ENCODE assay signal across 8 cellular contexts in genomic region chr16:81616321-81617020, GRCh38.
DNase-seq lines count a peak whose midpoint lies in the region; ATAC-seq and TF ChIP-seq lines count a peak whose summit lies in the region.

No MANE protein-coding gene starts in this region.

- H3K27me3 Mint-ChIP-seq in activated CD8-positive, alpha-beta memory T cell treated with anti-CD3 and anti-CD28 coated beads, Interleukin-2, amount 10 ng/mL, durations not matched to agents 7 days and 5 days, result no peaks in the 10 kb centered on the region
- no peaks in the 10 kb centered on the region for H3K27me3 Mint-ChIP-seq in type B pancreatic cell

- H3K4me1 ChIP-seq in osteoblast (ENCODE audit: insufficient read depth, low read length), result peaks cover 6% of the 10 kb centered on the region

- no peak overlapping the region for H3K4me2 ChIP-seq in osteoblast (ENCODE audit: insufficient read depth, low read length)

- H3K4me3 Mint-ChIP-seq in activated CD8-positive, alpha-beta memory T cell treated with anti-CD3 and anti-CD28 coated beads, Interleukin-2, amount 10 ng/mL, durations not matched to agents 7 days and 5 days, result peak overlapping the region; percentile 54
- no peak overlapping the region for H3K4me3 Mint-ChIP-seq in type B pancreatic cell

- CTCF ChIA-PET in activated CD8-positive, alpha-beta memory T cell treated with anti-CD3 and anti-CD28 coated beads, Interleukin-2, amount 10 ng/mL, durations not matched to agents 7 days and 5 days (lab: Charles Lee), result interaction anchor here (0.8 to 3.1 kb wide), 9 partner anchors 8 to 218 kb away, joined by 3 to 13 read pairs (median 3); no protein-coding TSS in a partner anchor

- no peak overlapping the region for H2AFZ ChIP-seq in osteoblast (ENCODE audit: low read length)

- ATAC-seq in GM19452 (IDR thresholded peaks at IDR 0.05; ENCODE audit: unreplicated experiment), result peak; percentile 80
- ATAC-seq in HG03571 (IDR thresholded peaks at IDR 0.05; ENCODE audit: unreplicated experiment), result peak; percentile 81
- peak; percentile 92 for ATAC-seq in activated CD8-positive, alpha-beta memory T cell treated with anti-CD3 and anti-CD28 coated beads, Interleukin-2, amount 10 ng/mL, durations not matched to agents 7 days and 5 days
- peak; percentile 24 for ATAC-seq in esophagus mucosa

- H3K27ac ChIP-seq in osteoblast (ENCODE audit: low read depth, low read length), result no peak overlapping the region

- peaks cover 8% of the 10 kb centered on the region for H3K36me3 Mint-ChIP-seq in activated CD8-positive, alpha-beta memory T cell treated with anti-CD3 and anti-CD28 coated beads, Interleukin-2, amount 10 ng/mL, durations not matched to agents 7 days and 5 days
- H3K36me3 Mint-ChIP-seq in type B pancreatic cell, result peaks cover 18% of the 10 kb centered on the region

- H3K9me3 Mint-ChIP-seq in activated CD8-positive, alpha-beta memory T cell treated with anti-CD3 and anti-CD28 coated beads, Interleukin-2, amount 10 ng/mL, durations not matched to agents 7 days and 5 days (ENCODE audit: low read depth), result no peaks in the 10 kb centered on the region
- H3K9me3 Mint-ChIP-seq in type B pancreatic cell, result no peaks in the 10 kb centered on the region

- DNase-seq in AG10803 (ENCODE audit: low read depth), result peak; percentile 81
- DNase-seq in activated CD8-positive, alpha-beta memory T cell treated with anti-CD3 and anti-CD28 coated beads, Interleukin-2, amount 10 ng/mL, durations not matched to agents 7 days and 5 days, result peak; percentile 94
- peak; percentile 91 for DNase-seq in osteoblast (ENCODE audit: insufficient read length, low spot score, missing footprints)
- no peak for DNase-seq in type B pancreatic cell (ENCODE audit: extremely low spot score, unreplicated experiment)
- no peak for DNase-seq in HuH-7 (ENCODE audit: low spot score)

- no peaks in the 10 kb centered on the region for H3K36me3 ChIP-seq in osteoblast (ENCODE audit: insufficient read depth, low read length)

- H3K27ac Mint-ChIP-seq in activated CD8-positive, alpha-beta memory T cell treated with anti-CD3 and anti-CD28 coated beads, Interleukin-2, amount 10 ng/mL, durations not matched to agents 7 days and 5 days, result no peak overlapping the region
- H3K27ac Mint-ChIP-seq in type B pancreatic cell, result peak overlapping the region; percentile 73

- no peaks in the 10 kb centered on the region for H3K27me3 ChIP-seq in osteoblast (ENCODE audit: insufficient read depth, low read length)

- TF ChIP-seq CTCF in AG10803 (conservative IDR thresholded peaks at IDR 0.05; ENCODE audit: low read length) (no peak), osteoblast (IDR thresholded peaks at IDR 0.05; ENCODE audit: extremely low read depth, low read depth, low read length) (no peak), type B pancreatic cell (conservative IDR thresholded peaks at IDR 0.05) (no peak)

- H3K9me3 ChIP-seq in osteoblast (ENCODE audit: low read depth, low read length), result no peaks in the 10 kb centered on the region

- H3K4me3 ChIP-seq in AG10803 (ENCODE audit: low read length) (no peak overlapping the region), osteoblast (ENCODE audit: insufficient read depth, low read length) (no peak overlapping the region)

- H4K20me1 ChIP-seq in osteoblast (ENCODE audit: insufficient read depth, low read length), result peaks cover 54% of the 10 kb centered on the region

- H3K79me2 ChIP-seq in osteoblast (ENCODE audit: insufficient read depth, low read length), result peaks cover 14% of the 10 kb centered on the region

- H3K4me1 Mint-ChIP-seq in activated CD8-positive, alpha-beta memory T cell treated with anti-CD3 and anti-CD28 coated beads, Interleukin-2, amount 10 ng/mL, durations not matched to agents 7 days and 5 days, result peaks cover 18% of the 10 kb centered on the region
- H3K4me1 Mint-ChIP-seq in type B pancreatic cell (ENCODE audit: unreplicated experiment), result peaks cover 33% of the 10 kb centered on the region

Comparison
In these comparisons a context has a peak if more than half of its experiments do, and no peak if none do; other contexts are left out.
1. DNase-seq: peak in AG10803 (single experiment), activated CD8-positive, alpha-beta memory T cell treated with anti-CD3 and anti-CD28 coated beads, Interleukin-2, amount 10 ng/mL, durations not matched to agents 7 days and 5 days (single experiment) and osteoblast (single experiment); none in type B pancreatic cell (single experiment) and HuH-7 (single experiment).
2. ATAC-seq: peak in every context shown above with its lines; median percentile 92 in activated CD8-positive, alpha-beta memory T cell treated with anti-CD3 and anti-CD28 coated beads, Interleukin-2, amount 10 ng/mL, durations not matched to agents 7 days and 5 days; 81 in HG03571; 80 in GM19452; 24 in esophagus mucosa.